ENCODE assay signal across 22 cellular contexts in genomic region chr19:12918253-12918652, GRCh38. TPM values are rescaled to one million over a fixed set of nuclear protein-coding genes. Genes with fewer than 3 reads are reported as not detected.
DNase-seq lines count a peak whose midpoint lies in the region; ATAC-seq, FAIRE-seq and TF ChIP-seq lines count a peak whose summit lies in the region.
"Had no signal": no experiment of that assay in that cellular context is flagged by ENCODE, and none has a peak within 500 bp of the region (broad histone marks: within the 10 kb centered on the region; RNA-seq: fewer than 3 reads in every experiment).

No MANE protein-coding gene starts in this region.

- no peak for TF ChIP-seq RAD21 in K562 (CRISPR knock-in tag; conservative IDR thresholded peaks at IDR 0.05 in 1 of 2, IDR thresholded peaks at IDR 0.05 in 1 of 2)

- H3K4me3 Mint-ChIP-seq in activated CD4-positive, alpha-beta T cell treated with anti-CD3 and anti-CD28 coated beads, Interleukin-2, amount 10 ng/mL, durations not matched to agents 24 days and 14 days, result peak overlapping the region; percentile 80
- H3K4me3 Mint-ChIP-seq in GM23338 (0 out of 3 replicates have a peak overlapping the region, but pooled peaks have one; percentile 39), T-cell (peak overlapping the region in 1 of 3 donors; percentile 76)

- ATAC-seq in GM23338 (no peak), K562 (no peak), T-cell (replicated peaks in 1 of 4) (no peak)

- BruUV-seq in K562 (replicated peaks; lab: Mats Ljungman, UMichigan), result no TSS peak

- no peak for DNase-seq in activated CD4-positive, alpha-beta T cell treated with anti-CD3 and anti-CD28 coated beads, Interleukin-2, amount 10 ng/mL, durations not matched to agents 24 days and 14 days
- no peak for DNase-seq in activated CD4-positive, alpha-beta T cell treated with anti-CD3 and anti-CD28 coated beads, Interleukin-2, amount 50 U/mL, for 48 hours
- no peak for DNase-seq in GM23338 (ENCODE audit: low spot score)
- DNase-seq in K562 (ENCODE audit: extremely low read depth in 1 of 4, low spot score in 3 of 4), result peak in 1 of 4 experiments; percentile 18
- peak; percentile 83 for DNase-seq in osteoblast (ENCODE audit: insufficient read length, low spot score, missing footprints)
- no peak for DNase-seq in stimulated activated CD4-positive, alpha-beta T cell treated with anti-CD3 and anti-CD28 coated beads, Interleukin-2, amount 100 ng/mL, for 48 hours
- no peak for DNase-seq in T-cell
- DNase-seq in middle frontal gyrus (ENCODE audit: extremely low spot score, low spot score), result no peak
- DNase-seq: activated effector memory CD4-positive, alpha-beta T cell treated with anti-CD3 and anti-CD28 coated beads, Interleukin-2, amount 50 U/mL, for 16 hours; dermis blood vessel endothelial cell; HCEC 1CT; NCI-H1417 treated with DMSO at 0.1 percent for 48 hours; NCI-H2171 treated with DMSO at 0.1 percent for 48 hours; NCI-H748 treated with DMSO at 0.1 percent for 48 hours; OCI-M1; SHP77 treated with DMSO at 0.1 percent for 48 hours; spleen; upper lobe of right lung had no signal

- no peak overlapping the region for H3K4me3 ChIP-seq in GM23338
- H3K4me3 ChIP-seq in K562, result no peak overlapping the region
- no peak overlapping the region for H3K4me3 ChIP-seq in osteoblast (ENCODE audit: insufficient read depth, low read length)
- H3K4me3 ChIP-seq: A549 had no signal

- POLR2A ChIA-PET in K562 (lab: Yijun Ruan, JAX) (interaction anchor here (0.7 to 1.2 kb wide), 2 partner anchors 19 to 234 kb away, joined by 3 to 4 read pairs; no protein-coding TSS in a partner anchor), T-cell (lab: Charles Lee) (no interaction called here)

- TF ChIP-seq CTCF in GM23338 (conservative IDR thresholded peaks at IDR 0.05; ENCODE audit: low read depth in 2 of 2) (no peak), K562 (IDR thresholded peaks at IDR 0.05 in 2 of 3, conservative IDR thresholded peaks at IDR 0.05 in 1 of 3; ENCODE audit: insufficient read depth in 2 of 3, low read depth in 1 of 3, low read length in 3 of 3) (no peak), osteoblast (IDR thresholded peaks at IDR 0.05; ENCODE audit: extremely low read depth, low read depth, low read length) (no peak)

- no peaks in the 10 kb centered on the region; the same call in 1 of the 2 replicates for H3K9me2 ChIP-seq in GM23338 (ENCODE audit: insufficient read depth)

- no peak overlapping the region for H2AFZ ChIP-seq in GM23338
- no peak overlapping the region for H2AFZ ChIP-seq in K562 (ENCODE audit: low read depth, low read length)
- no peak overlapping the region for H2AFZ ChIP-seq in osteoblast (ENCODE audit: low read length)

- intact Hi-C loops in activated CD4-positive, alpha-beta T cell treated with anti-CD3 and anti-CD28 coated beads, Interleukin-2, amount 10 ng/mL, durations not matched to agents 24 days and 14 days (cut with micrococcal nuclease), result loop anchor here (2.0 to 10.0 kb wide), 3 partner anchors 15 to 1607 kb away; partner anchors contain the start of genes FARSA, GCDH and TECR
- intact Hi-C loops in K562 (cut with micrococcal nuclease), result no loop called here

- in situ Hi-C loops in K562 (cut with MboI), result no loop called here

- no peak for TF ChIP-seq EP300 in K562 (IDR thresholded peaks at IDR 0.05; ENCODE audit: low read length)

- no peaks in the 10 kb centered on the region for H3K9me3 ChIP-seq in K562 (replicated peaks; ENCODE audit: control insufficient read depth, insufficient read depth, low read depth, low read length)
- no peaks in the 10 kb centered on the region for H3K9me3 ChIP-seq in osteoblast (ENCODE audit: low read depth, low read length)
- H3K9me3 ChIP-seq: A549, prostate gland, spleen, upper lobe of right lung had no signal

- H3F3A ChIP-seq in GM23338 (replicated peaks; ENCODE audit: low read depth), result peaks cover 19% of the 10 kb centered on the region

- H3K36me3 ChIP-seq in GM23338 (ENCODE audit: insufficient read depth), result no peaks in the 10 kb centered on the region
- H3K36me3 ChIP-seq in K562 (ENCODE audit: control insufficient read depth, insufficient read depth, low read length), result peaks cover 12% of the 10 kb centered on the region; the same call in 1 of the 3 replicates
- peaks cover 10% of the 10 kb centered on the region for H3K36me3 ChIP-seq in osteoblast (ENCODE audit: insufficient read depth, low read length)

- TF ChIP-seq POLR2A in K562 (conservative IDR thresholded peaks at IDR 0.05), result no peak

- 94% methylated on average over 7 of the region's 14 CpGs for WGBS in K562 (ENCODE audit: insufficient coverage, low coverage, missing lambda C conversion rate)

- peaks cover 30% of the 10 kb centered on the region for H3K4me1 Mint-ChIP-seq in activated CD4-positive, alpha-beta T cell treated with anti-CD3 and anti-CD28 coated beads, Interleukin-2, amount 10 ng/mL, durations not matched to agents 24 days and 14 days
- H3K4me1 Mint-ChIP-seq in GM23338 (peaks cover 12% of the 10 kb centered on the region), T-cell (peaks cover 29 to 42% (median 34%) of the 10 kb centered on the region in 3 donors)

- H3K4me2 ChIP-seq in GM23338 (no peak overlapping the region), K562 (ENCODE audit: insufficient read depth, low read length) (no peak overlapping the region; the same call in 1 of the 2 replicates), osteoblast (ENCODE audit: insufficient read depth, low read length) (no peak overlapping the region)

- peaks cover 6% of the 10 kb centered on the region; the same call in 1 of the 2 replicates for H4K20me1 ChIP-seq in GM23338 (replicated peaks; ENCODE audit: insufficient read depth)
- H4K20me1 ChIP-seq in K562 (replicated peaks; ENCODE audit: control insufficient read depth, insufficient read depth, low read length), result no peaks in the 10 kb centered on the region
- no peaks in the 10 kb centered on the region for H4K20me1 ChIP-seq in osteoblast (ENCODE audit: insufficient read depth, low read length)

- H3K9me3 Mint-ChIP-seq in activated CD4-positive, alpha-beta T cell treated with anti-CD3 and anti-CD28 coated beads, Interleukin-2, amount 10 ng/mL, durations not matched to agents 24 days and 14 days, result no peaks in the 10 kb centered on the region
- peaks cover 11% of the 10 kb centered on the region; the same call in 2 of the 3 replicates for H3K9me3 Mint-ChIP-seq in GM23338
- no peaks in the 10 kb centered on the region for H3K9me3 Mint-ChIP-seq in T-cell

- H3K36me3 Mint-ChIP-seq in activated CD4-positive, alpha-beta T cell treated with anti-CD3 and anti-CD28 coated beads, Interleukin-2, amount 10 ng/mL, durations not matched to agents 24 days and 14 days (ENCODE audit: low read depth), result peaks cover 14% of the 10 kb centered on the region
- H3K36me3 Mint-ChIP-seq in GM23338 (ENCODE audit: low read depth), result peaks cover 35% of the 10 kb centered on the region
- peaks cover 11% of the 10 kb centered on the region for H3K36me3 Mint-ChIP-seq in T-cell

- H3K9me1 ChIP-seq in K562 (ENCODE audit: control insufficient read depth, insufficient read depth, low read length), result no peaks in the 10 kb centered on the region

- H3K27me3 ChIP-seq in GM23338 (ENCODE audit: insufficient read depth), result peaks cover 13% of the 10 kb centered on the region
- H3K27me3 ChIP-seq in K562 (ENCODE audit: control insufficient read depth in 2 of 2, insufficient read depth in 2 of 2, low read length in 2 of 2), result no peaks in the 10 kb centered on the region
- peaks cover 2% of the 10 kb centered on the region for H3K27me3 ChIP-seq in osteoblast (ENCODE audit: insufficient read depth, low read length)
- H3K27me3 ChIP-seq: spleen, upper lobe of right lung had no signal

- H3K27ac Mint-ChIP-seq in activated CD4-positive, alpha-beta T cell treated with anti-CD3 and anti-CD28 coated beads, Interleukin-2, amount 10 ng/mL, durations not matched to agents 24 days and 14 days, result peak overlapping the region; percentile 95
- H3K27ac Mint-ChIP-seq in GM23338 (no peak overlapping the region), T-cell (peak overlapping the region in 1 of 2 donors; percentile 71)

- H3K27me3 Mint-ChIP-seq in activated CD4-positive, alpha-beta T cell treated with anti-CD3 and anti-CD28 coated beads, Interleukin-2, amount 10 ng/mL, durations not matched to agents 24 days and 14 days, result peaks cover 2% of the 10 kb centered on the region
- peaks cover 38% of the 10 kb centered on the region for H3K27me3 Mint-ChIP-seq in GM23338 (ENCODE audit: insufficient read depth, low read depth, poor library complexity)
- H3K27me3 Mint-ChIP-seq in T-cell, result no peaks in the 10 kb centered on the region

- H3K79me2 ChIP-seq in GM23338 (replicated peaks; ENCODE audit: insufficient read depth) (no peaks in the 10 kb centered on the region), K562 (ENCODE audit: control insufficient read depth, insufficient read depth, low read length) (no peaks in the 10 kb centered on the region), osteoblast (ENCODE audit: insufficient read depth, low read length) (no peaks in the 10 kb centered on the region)

- H3K27ac ChIP-seq in GM23338 (ENCODE audit: low read depth) (no peak overlapping the region), K562 (ENCODE audit: extremely low read depth, low read depth, low read length) (no peak overlapping the region; the same call in 2 of the 3 replicates), osteoblast (ENCODE audit: low read depth, low read length) (no peak overlapping the region)
- H3K27ac ChIP-seq: upper lobe of right lung had no signal

- no peak for FAIRE-seq in K562 (lab: Jason Lieb, UNC)
- FAIRE-seq: A549 had no signal

- CTCF ChIA-PET in K562 (lab: Yijun Ruan, JAX; ENCODE audit: low intra/inter-chr PET ratio), result no interaction called here
- CTCF ChIA-PET in T-cell (lab: Charles Lee), result no interaction called here

- peak overlapping the region in 1 of 2 experiments; percentile 66; a peak in 2 of 4 replicates for H3K9ac ChIP-seq in K562 (ENCODE audit: insufficient read depth in 1 of 2, low read depth in 2 of 2, low read length in 2 of 2)

- H3K4me1 ChIP-seq in GM23338 (ENCODE audit: insufficient read depth), result peaks cover 8% of the 10 kb centered on the region
- peaks cover 13 to 26% of the 10 kb centered on the region in 2 experiments for H3K4me1 ChIP-seq in K562 (replicated peaks in 1 of 2; ENCODE audit: control insufficient read depth in 2 of 2, insufficient read depth in 2 of 2, low read length in 2 of 2)
- H3K4me1 ChIP-seq in osteoblast (ENCODE audit: insufficient read depth, low read length), result peaks cover 11% of the 10 kb centered on the region
- H3K4me1 ChIP-seq: A549 had no signal

RNA-seq across cellular contexts. Expression of gene SYCE2, which starts 0.8 kb away (rescaled TPM):
- 2.3 and 3.3 TPM in 2 replicates for total RNA-seq in activated CD4-positive, alpha-beta T cell treated with anti-CD3 and anti-CD28 coated beads, Interleukin-2, amount 10 ng/mL, durations not matched to agents 24 days and 14 days
- 0.62 and 0.63 TPM in 2 replicates for total RNA-seq in GM23338 (2014; rRNA removed; shearing (Covaris generic))
- polyA plus RNA-seq in GM23338 (2016; fragmentation: Nextera tagmentation; extraction: Ambion mirVana) (1.9 and 2.9 TPM in 2 replicates), K562 (2011; rRNA removed) (1.2 and 1.7 TPM in 2 replicates), K562 (2014; fragmentation: Illumina TruSeq; extraction: Trizol) (2.1 TPM in 2 replicates), K562 (2014; fragmentation: Nextera tagmentation; extraction: Ambion mirVana) (under 1 TPM; 0.92 to 0.99 TPM), K562 (2014; rRNA removed) (0.85 and 2.1 TPM in 2 replicates)
- 1.0 TPM in 1 of 2 replicates, not detected in the other for total RNA-seq in K562 (2011; cell fraction: chromatin; rRNA removed; ENCODE audit: low replicate concordance)
- not detected in 2 replicates for total RNA-seq in K562 (2011; cell fraction: nucleolus; rRNA removed)
- total RNA-seq in K562 (2011; cell fraction: nucleoplasm; rRNA removed), result not detected in 2 replicates
- total RNA-seq in K562 (2014; rRNA removed) (0.98 and 1.5 TPM in 2 replicates), K562 (2014; rRNA removed; fragmentation: Illumina TruSeq; extraction: Trizol) (0.57 and 1.2 TPM in 2 replicates), K562 (2015; rRNA removed; fragmentation: Illumina TruSeq; extraction: Trizol) (0.62 and 0.79 TPM in 2 replicates), K562 (2021) (0.67 and 0.69 TPM in 2 replicates), osteoblast (0.29 TPM in 1 of 2 replicates, not detected in the other), T-cell (1 to 10 TPM in 2 of 5 donors, not detected in 3; 2.5 to 2.8 TPM)
- polyA plus RNA-seq in K562 (2011; cell fraction: cytosol; rRNA removed), result 0.96 and 1.1 TPM in 2 replicates
- 0.46 and 0.77 TPM in 2 replicates for polyA plus RNA-seq in K562 (2011; cell fraction: nucleus; rRNA removed)
- 1.4 and 4.3 TPM in 2 replicates for polyA plus RNA-seq in K562 (2012)
- 0.36 TPM in 1 of 2 replicates, not detected in the other for polyA minus RNA-seq in K562 (2011; rRNA and poly(A)+ RNA removed)
- polyA minus RNA-seq in K562 (2011; cell fraction: cytosol; rRNA and poly(A)+ RNA removed), result 1.5 TPM in 1 of 2 replicates, not detected in the other
- polyA minus RNA-seq in K562 (2011; cell fraction: nucleus; rRNA and poly(A)+ RNA removed), result not detected in 2 replicates
- total RNA-seq: HT-29, left lobe of liver, upper lobe of right lung had no signal

RNA-seq across cellular contexts. Expression of gene FARSA, which starts 15.3 kb away (rescaled TPM):
- 202 and 208 TPM in 2 replicates for total RNA-seq in activated CD4-positive, alpha-beta T cell treated with anti-CD3 and anti-CD28 coated beads, Interleukin-2, amount 10 ng/mL, durations not matched to agents 24 days and 14 days
- 74.7 and 83.5 TPM in 2 replicates for total RNA-seq in GM23338 (2014; rRNA removed; shearing (Covaris generic))
- polyA plus RNA-seq in GM23338 (2016; fragmentation: Nextera tagmentation; extraction: Ambion mirVana), result 86.4 and 86.5 TPM in 2 replicates
- total RNA-seq in K562 (2011; cell fraction: chromatin; rRNA removed; ENCODE audit: low replicate concordance), result 40.0 and 119 TPM in 2 replicates
- total RNA-seq in K562 (2011; cell fraction: nucleolus; rRNA removed), result 123 and 134 TPM in 2 replicates
- total RNA-seq in K562 (2011; cell fraction: nucleoplasm; rRNA removed), result 41.9 and 67.4 TPM in 2 replicates
- total RNA-seq in K562 (2014; rRNA removed), result 186 and 188 TPM in 2 replicates
- total RNA-seq in K562 (2014; rRNA removed; fragmentation: Illumina TruSeq; extraction: Trizol), result 23.7 and 36.8 TPM in 2 replicates
- total RNA-seq in K562 (2015; rRNA removed; fragmentation: Illumina TruSeq; extraction: Trizol), result 89.6 and 102 TPM in 2 replicates
- total RNA-seq in K562 (2021), result 237 TPM in 2 replicates
- 25.2 and 39.6 TPM in 2 replicates for polyA plus RNA-seq in K562 (2011; rRNA removed)
- polyA plus RNA-seq in K562 (2011; cell fraction: cytosol; rRNA removed), result 37.9 and 94.3 TPM in 2 replicates
- polyA plus RNA-seq in K562 (2011; cell fraction: nucleus; rRNA removed), result 112 and 187 TPM in 2 replicates
- 137 and 208 TPM in 2 replicates for polyA plus RNA-seq in K562 (2012)
- 173 and 186 TPM in 2 replicates for polyA plus RNA-seq in K562 (2014; fragmentation: Illumina TruSeq; extraction: Trizol)
- polyA plus RNA-seq in K562 (2014; fragmentation: Nextera tagmentation; extraction: Ambion mirVana), result 10 to 100 TPM; 32.6 to 40.0 TPM
- 117 and 142 TPM in 2 replicates for polyA plus RNA-seq in K562 (2014; rRNA removed)
- 10.9 and 13.1 TPM in 2 replicates for polyA minus RNA-seq in K562 (2011; rRNA and poly(A)+ RNA removed)
- polyA minus RNA-seq in K562 (2011; cell fraction: cytosol; rRNA and poly(A)+ RNA removed), result 49.3 and 54.1 TPM in 2 replicates
- 39.9 and 40.1 TPM in 2 replicates for polyA minus RNA-seq in K562 (2011; cell fraction: nucleus; rRNA and poly(A)+ RNA removed)
- 41.0 and 47.8 TPM in 2 replicates for total RNA-seq in osteoblast
- 10 to 100 TPM; 28.3 to 86.2 (median 73.4) TPM for total RNA-seq in T-cell

RNA-seq across cellular contexts. Expression of gene CALR, which starts 20.2 kb away (rescaled TPM):
- total RNA-seq in activated CD4-positive, alpha-beta T cell treated with anti-CD3 and anti-CD28 coated beads, Interleukin-2, amount 10 ng/mL, durations not matched to agents 24 days and 14 days, result 987 and 994 TPM in 2 replicates
- total RNA-seq in GM23338 (2014; rRNA removed; shearing (Covaris generic)), result 724 and 760 TPM in 2 replicates
- polyA plus RNA-seq in GM23338 (2016; fragmentation: Nextera tagmentation; extraction: Ambion mirVana) (1,131 and 1,182 TPM in 2 replicates), K562 (2011; rRNA removed) (628 and 644 TPM in 2 replicates), K562 (2014; fragmentation: Illumina TruSeq; extraction: Trizol) (643 and 731 TPM in 2 replicates), K562 (2014; fragmentation: Nextera tagmentation; extraction: Ambion mirVana) (100 to 1,000 TPM; 126 to 147 TPM), K562 (2014; rRNA removed) (642 and 658 TPM in 2 replicates)
- total RNA-seq in K562 (2011; cell fraction: chromatin; rRNA removed; ENCODE audit: low replicate concordance), result 1,154 and 1,519 TPM in 2 replicates
- total RNA-seq in K562 (2011; cell fraction: nucleolus; rRNA removed), result 2,017 and 2,086 TPM in 2 replicates
- total RNA-seq in K562 (2011; cell fraction: nucleoplasm; rRNA removed), result 1,334 and 1,801 TPM in 2 replicates
- total RNA-seq in K562 (2014; rRNA removed) (673 and 912 TPM in 2 replicates), K562 (2014; rRNA removed; fragmentation: Illumina TruSeq; extraction: Trizol) (473 and 509 TPM in 2 replicates), K562 (2015; rRNA removed; fragmentation: Illumina TruSeq; extraction: Trizol) (794 and 811 TPM in 2 replicates), K562 (2021) (730 and 790 TPM in 2 replicates), osteoblast (1,685 and 1,980 TPM in 2 replicates), T-cell (100 to 1,000 TPM; 429 to 530 (median 501) TPM)
- polyA plus RNA-seq in K562 (2011; cell fraction: cytosol; rRNA removed), result 488 and 529 TPM in 2 replicates
- 369 and 585 TPM in 2 replicates for polyA plus RNA-seq in K562 (2011; cell fraction: nucleus; rRNA removed)
- 684 and 846 TPM in 2 replicates for polyA plus RNA-seq in K562 (2012)
- polyA minus RNA-seq in K562 (2011; rRNA and poly(A)+ RNA removed), result 673 and 889 TPM in 2 replicates
- 377 and 404 TPM in 2 replicates for polyA minus RNA-seq in K562 (2011; cell fraction: cytosol; rRNA and poly(A)+ RNA removed)
- polyA minus RNA-seq in K562 (2011; cell fraction: nucleus; rRNA and poly(A)+ RNA removed), result 138 and 244 TPM in 2 replicates

RNA-seq across cellular contexts. Expression of gene GCDH, which starts 27.3 kb away (rescaled TPM):
- total RNA-seq in activated CD4-positive, alpha-beta T cell treated with anti-CD3 and anti-CD28 coated beads, Interleukin-2, amount 10 ng/mL, durations not matched to agents 24 days and 14 days, result 66.9 and 71.6 TPM in 2 replicates
- 73.3 and 99.8 TPM in 2 replicates for total RNA-seq in GM23338 (2014; rRNA removed; shearing (Covaris generic))
- polyA plus RNA-seq in GM23338 (2016; fragmentation: Nextera tagmentation; extraction: Ambion mirVana) (51.5 and 54.1 TPM in 2 replicates), K562 (2011; rRNA removed) (16.8 and 19.8 TPM in 2 replicates), K562 (2014; fragmentation: Illumina TruSeq; extraction: Trizol) (20.6 and 38.9 TPM in 2 replicates), K562 (2014; fragmentation: Nextera tagmentation; extraction: Ambion mirVana) (1 to 10 TPM; 2.9 to 5.5 TPM), K562 (2014; rRNA removed) (44.7 and 50.8 TPM in 2 replicates)
- 55.0 and 139 TPM in 2 replicates for total RNA-seq in K562 (2011; cell fraction: chromatin; rRNA removed; ENCODE audit: low replicate concordance)
- 92.4 and 115 TPM in 2 replicates for total RNA-seq in K562 (2011; cell fraction: nucleolus; rRNA removed)
- 67.1 and 68.3 TPM in 2 replicates for total RNA-seq in K562 (2011; cell fraction: nucleoplasm; rRNA removed)
- total RNA-seq in K562 (2014; rRNA removed) (25.7 and 37.9 TPM in 2 replicates), K562 (2014; rRNA removed; fragmentation: Illumina TruSeq; extraction: Trizol) (11.5 and 17.7 TPM in 2 replicates), K562 (2015; rRNA removed; fragmentation: Illumina TruSeq; extraction: Trizol) (19.1 and 21.3 TPM in 2 replicates), K562 (2021) (40.1 and 47.5 TPM in 2 replicates), osteoblast (23.0 and 31.1 TPM in 2 replicates), T-cell (10 to 100 TPM; 39.8 to 68.7 (median 60.0) TPM)
- polyA plus RNA-seq in K562 (2011; cell fraction: cytosol; rRNA removed), result 38.3 and 58.8 TPM in 2 replicates
- polyA plus RNA-seq in K562 (2011; cell fraction: nucleus; rRNA removed), result 44.2 and 61.1 TPM in 2 replicates
- polyA plus RNA-seq in K562 (2012), result 12.4 and 34.6 TPM in 2 replicates
- 12.1 and 21.1 TPM in 2 replicates for polyA minus RNA-seq in K562 (2011; rRNA and poly(A)+ RNA removed)
- polyA minus RNA-seq in K562 (2011; cell fraction: cytosol; rRNA and poly(A)+ RNA removed), result 17.9 and 18.6 TPM in 2 replicates
- polyA minus RNA-seq in K562 (2011; cell fraction: nucleus; rRNA and poly(A)+ RNA removed), result 26.5 and 27.9 TPM in 2 replicates

RNA-seq across cellular contexts. Expression of gene RAD23A, which starts 27.4 kb away (rescaled TPM):
- 208 and 212 TPM in 2 replicates for total RNA-seq in activated CD4-positive, alpha-beta T cell treated with anti-CD3 and anti-CD28 coated beads, Interleukin-2, amount 10 ng/mL, durations not matched to agents 24 days and 14 days
- 67.0 and 69.7 TPM in 2 replicates for total RNA-seq in GM23338 (2014; rRNA removed; shearing (Covaris generic))
- polyA plus RNA-seq in GM23338 (2016; fragmentation: Nextera tagmentation; extraction: Ambion mirVana) (121 and 127 TPM in 2 replicates), K562 (2011; rRNA removed) (44.1 and 61.2 TPM in 2 replicates), K562 (2014; fragmentation: Illumina TruSeq; extraction: Trizol) (179 and 212 TPM in 2 replicates), K562 (2014; fragmentation: Nextera tagmentation; extraction: Ambion mirVana) (10 to 100 TPM in 1 of 2 experiments, 1 to 10 TPM in 1; 9.5 to 40.4 TPM), K562 (2014; rRNA removed) (101 and 127 TPM in 2 replicates)
- total RNA-seq in K562 (2011; cell fraction: chromatin; rRNA removed; ENCODE audit: low replicate concordance), result 62.5 and 156 TPM in 2 replicates
- 117 and 120 TPM in 2 replicates for total RNA-seq in K562 (2011; cell fraction: nucleolus; rRNA removed)
- 89.2 and 96.1 TPM in 2 replicates for total RNA-seq in K562 (2011; cell fraction: nucleoplasm; rRNA removed)
- total RNA-seq in K562 (2014; rRNA removed) (181 and 279 TPM in 2 replicates), K562 (2014; rRNA removed; fragmentation: Illumina TruSeq; extraction: Trizol) (47.8 and 56.5 TPM in 2 replicates), K562 (2015; rRNA removed; fragmentation: Illumina TruSeq; extraction: Trizol) (102 and 103 TPM in 2 replicates), K562 (2021) (143 and 155 TPM in 2 replicates), osteoblast (80.2 and 84.0 TPM in 2 replicates), T-cell (100 to 1,000 TPM in 3 of 5 donors, 10 to 100 TPM in 2; 82.0 to 116 (median 104) TPM)
- 93.6 and 155 TPM in 2 replicates for polyA plus RNA-seq in K562 (2011; cell fraction: cytosol; rRNA removed)
- 108 and 152 TPM in 2 replicates for polyA plus RNA-seq in K562 (2011; cell fraction: nucleus; rRNA removed)
- 184 and 224 TPM in 2 replicates for polyA plus RNA-seq in K562 (2012)
- 33.9 and 34.4 TPM in 2 replicates for polyA minus RNA-seq in K562 (2011; rRNA and poly(A)+ RNA removed)
- 98.0 and 181 TPM in 2 replicates for polyA minus RNA-seq in K562 (2011; cell fraction: cytosol; rRNA and poly(A)+ RNA removed)
- polyA minus RNA-seq in K562 (2011; cell fraction: nucleus; rRNA and poly(A)+ RNA removed), result 31.2 and 37.4 TPM in 2 replicates
